Comparison of ENCODE assay signal across 1 cellular context in genomic region chr6:34391023-34391485, GRCh38.
TF ChIP-seq lines count a peak whose summit lies in the region.

No MANE protein-coding gene starts in this region.

TF ChIP-seq in K562, 482 proteins besides CTCF, POLR2A, EP300 and RAD21 (continued from another document and continues in another):
- TF ChIP-seq DEAF1 (CRISPR knock-in tag; IDR thresholded peaks at IDR 0.05) (no peak), ATF6 (CRISPR knock-in tag; IDR thresholded peaks at IDR 0.05) (peak; percentile 69; the same call in 1 of the 2 replicates), NFIC (IDR thresholded peaks at IDR 0.05) (no peak), NFRKB (IDR thresholded peaks at IDR 0.05; ENCODE audit: low read depth) (no peak), POLR2AphosphoS2 (IDR thresholded peaks at IDR 0.05; ENCODE audit: low read length) (no peak), ZNF197 (CRISPR knock-in tag; IDR thresholded peaks at IDR 0.05; ENCODE audit: low read depth) (no peak), SREBF2 (CRISPR knock-in tag; IDR thresholded peaks at IDR 0.05) (no peak), HOXB6 (CRISPR knock-in tag; IDR thresholded peaks at IDR 0.05; ENCODE audit: borderline replicate concordance) (no peak), MEIS2 (IDR thresholded peaks at IDR 0.05; ENCODE audit: partially characterized antibody) (peak; percentile 73), ZNF780A (CRISPR knock-in tag; IDR thresholded peaks at IDR 0.05) (no peak), SP1 (CRISPR knock-in tag; IDR thresholded peaks at IDR 0.05) (no peak), ZBTB2 (IDR thresholded peaks at IDR 0.05) (no peak), CBX2 (IDR thresholded peaks at IDR 0.05; ENCODE audit: insufficient read depth, low read length, poor library complexity, severe bottlenecking) (no peak), ZBTB9 (CRISPR knock-in tag; IDR thresholded peaks at IDR 0.05) (no peak), NFXL1 (CRISPR knock-in tag; IDR thresholded peaks at IDR 0.05) (no peak), SIN3A (IDR thresholded peaks at IDR 0.05; ENCODE audit: borderline replicate concordance in 2 of 2, control insufficient read depth in 1 of 2, low read depth in 2 of 2, low read length in 2 of 2) (0 out of 4 replicates have a peak, but pooled peaks of 1 of the 2 experiments have one; percentile 2), TFAP4 (CRISPR knock-in tag; IDR thresholded peaks at IDR 0.05; ENCODE audit: borderline replicate concordance) (no peak), PYGO2 (tag; IDR thresholded peaks at IDR 0.05) (no peak), TEAD4 (IDR thresholded peaks at IDR 0.05; ENCODE audit: low read length) (peak; percentile 36), TEAD4 (CRISPR knock-in tag; IDR thresholded peaks at IDR 0.05; ENCODE audit: borderline replicate concordance) (no peak), SMC3 (conservative IDR thresholded peaks at IDR 0.05; ENCODE audit: insufficient read depth, low read depth, low read length) (no peak), ZNF444 (CRISPR knock-in tag; IDR thresholded peaks at IDR 0.05) (no peak), ARHGAP35 (IDR thresholded peaks at IDR 0.05; ENCODE audit: partially characterized antibody) (no peak), DNMT1 (IDR thresholded peaks at IDR 0.05) (0 out of 2 replicates have a peak, but pooled peaks have one; percentile 11), CBX5 (IDR thresholded peaks at IDR 0.05; ENCODE audit: borderline replicate concordance, low read depth) (no peak), TEAD1 (CRISPR knock-in tag; IDR thresholded peaks at IDR 0.05) (no peak), SETDB1 (IDR thresholded peaks at IDR 0.05; ENCODE audit: low read length) (no peak), GTF2F1 (IDR thresholded peaks at IDR 0.05; ENCODE audit: low read depth, low read length) (no peak), CEBPG (CRISPR knock-in tag; IDR thresholded peaks at IDR 0.05) (no peak), CEBPG (tag; conservative IDR thresholded peaks at IDR 0.05 in 1 of 2, IDR thresholded peaks at IDR 0.05 in 1 of 2) (peak in 1 of 2 experiments; percentile 60; a peak in 2 of 4 replicates), POLR2G (IDR thresholded peaks at IDR 0.05; ENCODE audit: low read depth, low read length) (no peak), ATF7 (IDR thresholded peaks at IDR 0.05) (no peak), CXXC5 (CRISPR knock-in tag; IDR thresholded peaks at IDR 0.05) (no peak), SRSF9 (IDR thresholded peaks at IDR 0.05; ENCODE audit: borderline replicate concordance, low read depth, low read length) (no peak), KAT2B (IDR thresholded peaks at IDR 0.05; ENCODE audit: low read depth, low read length) (no peak), CLOCK (CRISPR knock-in tag; IDR thresholded peaks at IDR 0.05; ENCODE audit: borderline replicate concordance) (no peak), ID3 (CRISPR knock-in tag; IDR thresholded peaks at IDR 0.05) (no peak), ID3 (tag; IDR thresholded peaks at IDR 0.05) (no peak), RBM25 (IDR thresholded peaks at IDR 0.05; ENCODE audit: low read depth, low read length, severe bottlenecking) (no peak), TSHZ1 (CRISPR knock-in tag; IDR thresholded peaks at IDR 0.05) (no peak), TCF15 (CRISPR knock-in tag; IDR thresholded peaks at IDR 0.05) (no peak), MTA3 (IDR thresholded peaks at IDR 0.05; ENCODE audit: borderline replicate concordance) (no peak), NBN (IDR thresholded peaks at IDR 0.05; ENCODE audit: low read depth) (no peak; the same call in 1 of the 2 replicates), ZBTB49 (CRISPR knock-in tag; IDR thresholded peaks at IDR 0.05; ENCODE audit: borderline replicate concordance) (no peak), RBM22 (IDR thresholded peaks at IDR 0.05; ENCODE audit: low read depth, low read length, poor library complexity, severe bottlenecking) (no peak), DLX4 (CRISPR knock-in tag; IDR thresholded peaks at IDR 0.05) (no peak)
